1 cellular context compared by ENCODE assay signal in the genomic region with DNA sequence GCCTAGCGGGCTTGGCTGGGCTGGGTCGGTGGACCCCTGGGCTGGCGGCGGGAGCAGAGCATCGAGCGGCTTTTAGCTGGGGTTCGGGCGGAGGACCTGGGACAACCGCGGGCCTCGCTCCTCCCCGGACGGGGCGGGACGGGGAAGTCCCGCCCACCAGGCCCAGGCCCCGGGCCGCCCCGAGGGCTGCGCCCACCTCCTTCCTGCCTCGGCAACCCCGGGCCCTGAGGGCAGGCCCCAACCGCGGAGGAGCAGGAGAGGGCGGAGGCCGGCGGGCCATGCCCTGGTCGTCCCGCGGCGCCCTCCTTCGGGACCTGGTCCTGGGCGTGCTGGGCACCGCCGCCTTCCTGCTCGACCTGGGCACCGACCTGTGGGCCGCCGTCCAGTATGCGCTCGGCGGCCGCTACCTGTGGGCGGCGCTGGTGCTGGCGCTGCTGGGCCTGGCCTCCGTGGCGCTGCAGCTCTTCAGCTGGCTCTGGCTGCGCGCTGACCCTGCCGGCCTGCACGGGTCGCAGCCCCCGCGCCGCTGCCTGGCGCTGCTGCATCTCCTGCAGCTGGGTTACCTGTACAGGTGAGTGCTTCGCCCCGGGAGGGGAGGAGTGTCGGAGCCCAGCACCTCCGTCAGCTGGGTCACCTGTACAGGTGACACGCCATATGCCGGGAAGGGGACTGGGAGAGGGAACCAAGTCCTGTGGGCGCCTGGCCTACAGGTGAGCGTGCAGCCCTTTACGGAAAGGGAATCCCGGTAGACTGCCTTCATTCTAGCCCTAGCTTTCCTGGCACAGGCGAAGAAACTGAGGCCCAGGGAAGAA.
A peak's percentile ranks its signal among the peaks of the same experiment; 100 is the strongest.
TF ChIP-seq lines count a peak whose summit lies in the region.

A gene with protein sequence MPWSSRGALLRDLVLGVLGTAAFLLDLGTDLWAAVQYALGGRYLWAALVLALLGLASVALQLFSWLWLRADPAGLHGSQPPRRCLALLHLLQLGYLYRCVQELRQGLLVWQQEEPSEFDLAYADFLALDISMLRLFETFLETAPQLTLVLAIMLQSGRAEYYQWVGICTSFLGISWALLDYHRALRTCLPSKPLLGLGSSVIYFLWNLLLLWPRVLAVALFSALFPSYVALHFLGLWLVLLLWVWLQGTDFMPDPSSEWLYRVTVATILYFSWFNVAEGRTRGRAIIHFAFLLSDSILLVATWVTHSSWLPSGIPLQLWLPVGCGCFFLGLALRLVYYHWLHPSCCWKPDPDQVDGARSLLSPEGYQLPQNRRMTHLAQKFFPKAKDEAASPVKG (plus strand): TSS at position 182 of the 812 bp plus-strand sequence. CDS start 97 bp downstream, at position 279.

TF ChIP-seq in HepG2, 621 proteins besides CTCF, POLR2A, EP300 and RAD21 (continued from another document and continues in another):
- TF ChIP-seq, protein P1, sequence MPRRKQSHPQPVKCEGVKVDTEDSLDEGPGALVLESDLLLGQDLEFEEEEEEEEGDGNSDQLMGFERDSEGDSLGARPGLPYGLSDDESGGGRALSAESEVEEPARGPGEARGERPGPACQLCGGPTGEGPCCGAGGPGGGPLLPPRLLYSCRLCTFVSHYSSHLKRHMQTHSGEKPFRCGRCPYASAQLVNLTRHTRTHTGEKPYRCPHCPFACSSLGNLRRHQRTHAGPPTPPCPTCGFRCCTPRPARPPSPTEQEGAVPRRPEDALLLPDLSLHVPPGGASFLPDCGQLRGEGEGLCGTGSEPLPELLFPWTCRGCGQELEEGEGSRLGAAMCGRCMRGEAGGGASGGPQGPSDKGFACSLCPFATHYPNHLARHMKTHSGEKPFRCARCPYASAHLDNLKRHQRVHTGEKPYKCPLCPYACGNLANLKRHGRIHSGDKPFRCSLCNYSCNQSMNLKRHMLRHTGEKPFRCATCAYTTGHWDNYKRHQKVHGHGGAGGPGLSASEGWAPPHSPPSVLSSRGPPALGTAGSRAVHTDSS (CRISPR knock-in tag; conservative IDR thresholded peaks at IDR 0.05), result no peak
- TF ChIP-seq, protein P2, sequence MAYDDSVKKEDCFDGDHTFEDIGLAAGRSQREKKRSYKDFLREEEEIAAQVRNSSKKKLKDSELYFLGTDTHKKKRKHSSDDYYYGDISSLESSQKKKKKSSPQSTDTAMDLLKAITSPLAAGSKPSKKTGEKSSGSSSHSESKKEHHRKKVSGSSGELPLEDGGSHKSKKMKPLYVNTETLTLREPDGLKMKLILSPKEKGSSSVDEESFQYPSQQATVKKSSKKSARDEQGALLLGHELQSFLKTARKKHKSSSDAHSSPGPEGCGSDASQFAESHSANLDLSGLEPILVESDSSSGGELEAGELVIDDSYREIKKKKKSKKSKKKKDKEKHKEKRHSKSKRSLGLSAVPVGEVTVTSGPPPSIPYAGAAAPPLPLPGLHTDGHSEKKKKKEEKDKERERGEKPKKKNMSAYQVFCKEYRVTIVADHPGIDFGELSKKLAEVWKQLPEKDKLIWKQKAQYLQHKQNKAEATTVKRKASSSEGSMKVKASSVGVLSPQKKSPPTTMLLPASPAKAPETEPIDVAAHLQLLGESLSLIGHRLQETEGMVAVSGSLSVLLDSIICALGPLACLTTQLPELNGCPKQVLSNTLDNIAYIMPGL (CRISPR knock-in tag; IDR thresholded peaks at IDR 0.05; ENCODE audit: borderline replicate concordance in 1 of 2, low read depth in 1 of 2), result peak; percentile 81 to 95; a peak in 3 of 4 replicates
- TF ChIP-seq, protein P3, sequence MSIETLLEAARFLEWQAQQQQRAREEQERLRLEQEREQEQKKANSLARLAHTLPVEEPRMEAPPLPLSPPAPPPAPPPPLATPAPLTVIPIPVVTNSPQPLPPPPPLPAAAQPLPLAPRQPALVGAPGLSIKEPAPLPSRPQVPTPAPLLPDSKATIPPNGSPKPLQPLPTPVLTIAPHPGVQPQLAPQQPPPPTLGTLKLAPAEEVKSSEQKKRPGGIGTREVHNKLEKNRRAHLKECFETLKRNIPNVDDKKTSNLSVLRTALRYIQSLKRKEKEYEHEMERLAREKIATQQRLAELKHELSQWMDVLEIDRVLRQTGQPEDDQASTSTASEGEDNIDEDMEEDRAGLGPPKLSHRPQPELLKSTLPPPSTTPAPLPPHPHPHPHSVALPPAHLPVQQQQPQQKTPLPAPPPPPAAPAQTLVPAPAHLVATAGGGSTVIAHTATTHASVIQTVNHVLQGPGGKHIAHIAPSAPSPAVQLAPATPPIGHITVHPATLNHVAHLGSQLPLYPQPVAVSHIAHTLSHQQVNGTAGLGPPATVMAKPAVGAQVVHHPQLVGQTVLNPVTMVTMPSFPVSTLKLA (IDR thresholded peaks at IDR 0.05), result no peak
- no peak for TF ChIP-seq ATF1 (CRISPR knock-in tag; IDR thresholded peaks at IDR 0.05)
- no peak for TF ChIP-seq NCOA2 (CRISPR knock-in tag; IDR thresholded peaks at IDR 0.05)
- no peak for TF ChIP-seq ZNF572 (CRISPR knock-in tag; IDR thresholded peaks at IDR 0.05)
- TF ChIP-seq MEIS1 (CRISPR knock-in tag; IDR thresholded peaks at IDR 0.05; ENCODE audit: borderline replicate concordance), result no peak
- no peak for TF ChIP-seq ONECUT2 (CRISPR knock-in tag; IDR thresholded peaks at IDR 0.05)
- TF ChIP-seq ZNF253 (CRISPR knock-in tag; IDR thresholded peaks at IDR 0.05; ENCODE audit: borderline replicate concordance), result no peak
- TF ChIP-seq SNRNP70 (IDR thresholded peaks at IDR 0.05; ENCODE audit: low read depth, low read length), result no peak
- TF ChIP-seq GABPB1 (CRISPR knock-in tag; IDR thresholded peaks at IDR 0.05), result peak; percentile 66; the same call in 1 of the 2 replicates
- no peak for TF ChIP-seq GATA4 (IDR thresholded peaks at IDR 0.05; ENCODE audit: borderline replicate concordance, low read depth)
- TF ChIP-seq TGIF2 (CRISPR knock-in tag; IDR thresholded peaks at IDR 0.05), result no peak
- no peak for TF ChIP-seq ZNF256 (CRISPR knock-in tag; conservative IDR thresholded peaks at IDR 0.05)
- TF ChIP-seq, protein P4, sequence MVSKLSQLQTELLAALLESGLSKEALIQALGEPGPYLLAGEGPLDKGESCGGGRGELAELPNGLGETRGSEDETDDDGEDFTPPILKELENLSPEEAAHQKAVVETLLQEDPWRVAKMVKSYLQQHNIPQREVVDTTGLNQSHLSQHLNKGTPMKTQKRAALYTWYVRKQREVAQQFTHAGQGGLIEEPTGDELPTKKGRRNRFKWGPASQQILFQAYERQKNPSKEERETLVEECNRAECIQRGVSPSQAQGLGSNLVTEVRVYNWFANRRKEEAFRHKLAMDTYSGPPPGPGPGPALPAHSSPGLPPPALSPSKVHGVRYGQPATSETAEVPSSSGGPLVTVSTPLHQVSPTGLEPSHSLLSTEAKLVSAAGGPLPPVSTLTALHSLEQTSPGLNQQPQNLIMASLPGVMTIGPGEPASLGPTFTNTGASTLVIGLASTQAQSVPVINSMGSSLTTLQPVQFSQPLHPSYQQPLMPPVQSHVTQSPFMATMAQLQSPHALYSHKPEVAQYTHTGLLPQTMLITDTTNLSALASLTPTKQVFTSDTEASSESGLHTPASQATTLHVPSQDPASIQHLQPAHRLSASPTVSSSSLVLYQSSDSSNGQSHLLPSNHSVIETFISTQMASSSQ (IDR thresholded peaks at IDR 0.05; ENCODE audit: low read depth), result no peak
- TF ChIP-seq, protein P4 (CRISPR knock-in tag; IDR thresholded peaks at IDR 0.05; ENCODE audit: borderline replicate concordance), result no peak
- TF ChIP-seq, protein P5, sequence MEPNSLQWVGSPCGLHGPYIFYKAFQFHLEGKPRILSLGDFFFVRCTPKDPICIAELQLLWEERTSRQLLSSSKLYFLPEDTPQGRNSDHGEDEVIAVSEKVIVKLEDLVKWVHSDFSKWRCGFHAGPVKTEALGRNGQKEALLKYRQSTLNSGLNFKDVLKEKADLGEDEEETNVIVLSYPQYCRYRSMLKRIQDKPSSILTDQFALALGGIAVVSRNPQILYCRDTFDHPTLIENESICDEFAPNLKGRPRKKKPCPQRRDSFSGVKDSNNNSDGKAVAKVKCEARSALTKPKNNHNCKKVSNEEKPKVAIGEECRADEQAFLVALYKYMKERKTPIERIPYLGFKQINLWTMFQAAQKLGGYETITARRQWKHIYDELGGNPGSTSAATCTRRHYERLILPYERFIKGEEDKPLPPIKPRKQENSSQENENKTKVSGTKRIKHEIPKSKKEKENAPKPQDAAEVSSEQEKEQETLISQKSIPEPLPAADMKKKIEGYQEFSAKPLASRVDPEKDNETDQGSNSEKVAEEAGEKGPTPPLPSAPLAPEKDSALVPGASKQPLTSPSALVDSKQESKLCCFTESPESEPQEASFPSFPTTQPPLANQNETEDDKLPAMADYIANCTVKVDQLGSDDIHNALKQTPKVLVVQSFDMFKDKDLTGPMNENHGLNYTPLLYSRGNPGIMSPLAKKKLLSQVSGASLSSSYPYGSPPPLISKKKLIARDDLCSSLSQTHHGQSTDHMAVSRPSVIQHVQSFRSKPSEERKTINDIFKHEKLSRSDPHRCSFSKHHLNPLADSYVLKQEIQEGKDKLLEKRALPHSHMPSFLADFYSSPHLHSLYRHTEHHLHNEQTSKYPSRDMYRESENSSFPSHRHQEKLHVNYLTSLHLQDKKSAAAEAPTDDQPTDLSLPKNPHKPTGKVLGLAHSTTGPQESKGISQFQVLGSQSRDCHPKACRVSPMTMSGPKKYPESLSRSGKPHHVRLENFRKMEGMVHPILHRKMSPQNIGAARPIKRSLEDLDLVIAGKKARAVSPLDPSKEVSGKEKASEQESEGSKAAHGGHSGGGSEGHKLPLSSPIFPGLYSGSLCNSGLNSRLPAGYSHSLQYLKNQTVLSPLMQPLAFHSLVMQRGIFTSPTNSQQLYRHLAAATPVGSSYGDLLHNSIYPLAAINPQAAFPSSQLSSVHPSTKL (CRISPR knock-in tag; IDR thresholded peaks at IDR 0.05), result no peak
- TF ChIP-seq MATR3 (CRISPR knock-in tag; IDR thresholded peaks at IDR 0.05), result no peak
- no peak for TF ChIP-seq SUZ12 (IDR thresholded peaks at IDR 0.05; ENCODE audit: low read depth, low read length)
- TF ChIP-seq KAT2B (IDR thresholded peaks at IDR 0.05; ENCODE audit: borderline replicate concordance, low read depth, low read length), result no peak
- TF ChIP-seq SMYD3 (CRISPR knock-in tag; IDR thresholded peaks at IDR 0.05), result no peak
- TF ChIP-seq, protein P6, sequence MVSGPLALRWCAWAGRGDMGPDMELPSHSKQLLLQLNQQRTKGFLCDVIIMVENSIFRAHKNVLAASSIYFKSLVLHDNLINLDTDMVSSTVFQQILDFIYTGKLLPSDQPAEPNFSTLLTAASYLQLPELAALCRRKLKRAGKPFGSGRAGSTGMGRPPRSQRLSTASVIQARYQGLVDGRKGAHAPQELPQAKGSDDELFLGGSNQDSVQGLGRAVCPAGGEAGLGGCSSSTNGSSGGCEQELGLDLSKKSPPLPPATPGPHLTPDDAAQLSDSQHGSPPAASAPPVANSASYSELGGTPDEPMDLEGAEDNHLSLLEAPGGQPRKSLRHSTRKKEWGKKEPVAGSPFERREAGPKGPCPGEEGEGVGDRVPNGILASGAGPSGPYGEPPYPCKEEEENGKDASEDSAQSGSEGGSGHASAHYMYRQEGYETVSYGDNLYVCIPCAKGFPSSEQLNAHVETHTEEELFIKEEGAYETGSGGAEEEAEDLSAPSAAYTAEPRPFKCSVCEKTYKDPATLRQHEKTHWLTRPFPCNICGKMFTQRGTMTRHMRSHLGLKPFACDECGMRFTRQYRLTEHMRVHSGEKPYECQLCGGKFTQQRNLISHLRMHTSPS (CRISPR knock-in tag; IDR thresholded peaks at IDR 0.05; ENCODE audit: low read depth), result peak; percentile 50; the same call in 1 of the 2 replicates
- TF ChIP-seq BRD4 (CRISPR knock-in tag; IDR thresholded peaks at IDR 0.05), result no peak
- no peak for TF ChIP-seq RCOR2 (CRISPR knock-in tag; IDR thresholded peaks at IDR 0.05)
- no peak for TF ChIP-seq FOSL1 (CRISPR knock-in tag; IDR thresholded peaks at IDR 0.05; ENCODE audit: borderline replicate concordance)
- TF ChIP-seq, protein P7, sequence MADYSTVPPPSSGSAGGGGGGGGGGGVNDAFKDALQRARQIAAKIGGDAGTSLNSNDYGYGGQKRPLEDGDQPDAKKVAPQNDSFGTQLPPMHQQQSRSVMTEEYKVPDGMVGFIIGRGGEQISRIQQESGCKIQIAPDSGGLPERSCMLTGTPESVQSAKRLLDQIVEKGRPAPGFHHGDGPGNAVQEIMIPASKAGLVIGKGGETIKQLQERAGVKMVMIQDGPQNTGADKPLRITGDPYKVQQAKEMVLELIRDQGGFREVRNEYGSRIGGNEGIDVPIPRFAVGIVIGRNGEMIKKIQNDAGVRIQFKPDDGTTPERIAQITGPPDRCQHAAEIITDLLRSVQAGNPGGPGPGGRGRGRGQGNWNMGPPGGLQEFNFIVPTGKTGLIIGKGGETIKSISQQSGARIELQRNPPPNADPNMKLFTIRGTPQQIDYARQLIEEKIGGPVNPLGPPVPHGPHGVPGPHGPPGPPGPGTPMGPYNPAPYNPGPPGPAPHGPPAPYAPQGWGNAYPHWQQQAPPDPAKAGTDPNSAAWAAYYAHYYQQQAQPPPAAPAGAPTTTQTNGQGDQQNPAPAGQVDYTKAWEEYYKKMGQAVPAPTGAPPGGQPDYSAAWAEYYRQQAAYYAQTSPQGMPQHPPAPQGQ (CRISPR knock-in tag; IDR thresholded peaks at IDR 0.05; ENCODE audit: borderline replicate concordance), result no peak
- TF ChIP-seq TCF12 (IDR thresholded peaks at IDR 0.05), result no peak
- peak; percentile 21; the same call in 1 of the 2 replicates for TF ChIP-seq TCF12 (CRISPR knock-in tag; IDR thresholded peaks at IDR 0.05)
- no peak for TF ChIP-seq TARDBP (CRISPR knock-in tag; IDR thresholded peaks at IDR 0.05)
- no peak for TF ChIP-seq CAMTA2 (CRISPR knock-in tag; IDR thresholded peaks at IDR 0.05; ENCODE audit: borderline replicate concordance)
- no peak for TF ChIP-seq SMAD9 (CRISPR knock-in tag; IDR thresholded peaks at IDR 0.05)
- TF ChIP-seq, protein P8, sequence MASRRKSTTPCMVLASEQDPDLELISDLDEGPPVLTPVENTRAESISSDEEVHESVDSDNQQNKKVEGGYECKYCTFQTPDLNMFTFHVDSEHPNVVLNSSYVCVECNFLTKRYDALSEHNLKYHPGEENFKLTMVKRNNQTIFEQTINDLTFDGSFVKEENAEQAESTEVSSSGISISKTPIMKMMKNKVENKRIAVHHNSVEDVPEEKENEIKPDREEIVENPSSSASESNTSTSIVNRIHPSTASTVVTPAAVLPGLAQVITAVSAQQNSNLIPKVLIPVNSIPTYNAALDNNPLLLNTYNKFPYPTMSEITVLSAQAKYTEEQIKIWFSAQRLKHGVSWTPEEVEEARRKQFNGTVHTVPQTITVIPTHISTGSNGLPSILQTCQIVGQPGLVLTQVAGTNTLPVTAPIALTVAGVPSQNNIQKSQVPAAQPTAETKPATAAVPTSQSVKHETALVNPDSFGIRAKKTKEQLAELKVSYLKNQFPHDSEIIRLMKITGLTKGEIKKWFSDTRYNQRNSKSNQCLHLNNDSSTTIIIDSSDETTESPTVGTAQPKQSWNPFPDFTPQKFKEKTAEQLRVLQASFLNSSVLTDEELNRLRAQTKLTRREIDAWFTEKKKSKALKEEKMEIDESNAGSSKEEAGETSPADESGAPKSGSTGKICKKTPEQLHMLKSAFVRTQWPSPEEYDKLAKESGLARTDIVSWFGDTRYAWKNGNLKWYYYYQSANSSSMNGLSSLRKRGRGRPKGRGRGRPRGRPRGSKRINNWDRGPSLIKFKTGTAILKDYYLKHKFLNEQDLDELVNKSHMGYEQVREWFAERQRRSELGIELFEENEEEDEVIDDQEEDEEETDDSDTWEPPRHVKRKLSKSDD (CRISPR knock-in tag; IDR thresholded peaks at IDR 0.05; ENCODE audit: low read depth), result no peak
- TF ChIP-seq HDAC6 (IDR thresholded peaks at IDR 0.05; ENCODE audit: low read depth, low read length), result no peak
